Comparison of ENCODE assay signal across 2 cellular contexts in genomic region chr7:11120068-11120664, GRCh38.
A peak's percentile ranks its signal among the peaks of the same experiment; 100 is the strongest.
TF ChIP-seq lines count a peak whose summit lies in the region.

No MANE protein-coding gene starts in this region.

TF ChIP-seq in GM12878, 131 proteins besides CTCF, POLR2A, EP300 and RAD21:
- no peak for TF ChIP-seq PBX3 (IDR thresholded peaks at IDR 0.05; ENCODE audit: insufficient replicate concordance, low read depth, low read length)
- 0 out of 2 replicates have a peak, but pooled peaks have one; percentile 17 for TF ChIP-seq MEF2A (IDR thresholded peaks at IDR 0.05; ENCODE audit: insufficient read depth, low read depth, low read length)
TF ChIP-seq in GM12878: peak in this region for 1.

TF ChIP-seq in HepG2, 621 proteins besides CTCF, POLR2A, EP300 and RAD21 (continued from another document):
- TF ChIP-seq HNF1A (IDR thresholded peaks at IDR 0.05; ENCODE audit: low read depth), result no peak
- no peak for TF ChIP-seq HNF1A (CRISPR knock-in tag; IDR thresholded peaks at IDR 0.05; ENCODE audit: borderline replicate concordance)
- no peak for TF ChIP-seq GMEB1 (CRISPR knock-in tag; IDR thresholded peaks at IDR 0.05; ENCODE audit: borderline replicate concordance)
